Comparison of ENCODE assay signal across 8 cellular contexts in genomic region chr1:179141592-179142244, GRCh38. TPM values are rescaled to one million over a fixed set of nuclear protein-coding genes. Genes with fewer than 3 reads are reported as not detected.
DNase-seq lines count a peak whose midpoint lies in the region; ATAC-seq, FAIRE-seq and TF ChIP-seq lines count a peak whose summit lies in the region.

No MANE protein-coding gene starts in this region.

- H3K4me1 ChIP-seq in HepG2 (ENCODE audit: insufficient read depth, low read length), result peaks cover 14% of the 10 kb centered on the region
- peaks cover 0 to 7% (median 3%) of the 10 kb centered on the region in 4 donors for H3K4me1 ChIP-seq in transverse colon

- no peaks in the 10 kb centered on the region; the same call in 1 of the 2 replicates for H4K20me1 ChIP-seq in HepG2 (ENCODE audit: insufficient read depth, low read length)

- no peak overlapping the region for H3K4me2 ChIP-seq in HepG2 (ENCODE audit: low read depth, low read length)

- peaks cover 22% of the 10 kb centered on the region for H3K79me2 ChIP-seq in HepG2 (ENCODE audit: insufficient read depth, low read length)

- TF ChIP-seq EP300 in HepG2 (IDR thresholded peaks at IDR 0.05; ENCODE audit: low read depth in 2 of 2, low read length in 2 of 2) (no peak), HepG2 (CRISPR knock-in tag; IDR thresholded peaks at IDR 0.05; ENCODE audit: borderline replicate concordance) (no peak), transverse colon (IDR thresholded peaks at IDR 0.05; ENCODE audit: low read depth) (no peak)

- H3K9ac ChIP-seq in HepG2 (ENCODE audit: insufficient read depth, low read depth, low read length), result no peak overlapping the region

- ATAC-seq in HepG2 (no peak), HG02642 (IDR thresholded peaks at IDR 0.05; ENCODE audit: poor library complexity, unreplicated experiment) (no peak)

- H2AFZ ChIP-seq in HepG2 (ENCODE audit: low read length), result no peak overlapping the region

- TF ChIP-seq POLR2A in HepG2 (IDR thresholded peaks at IDR 0.05; ENCODE audit: insufficient read depth in 1 of 2, low read depth in 2 of 2, low read length in 2 of 2), result no peak
- no peak for TF ChIP-seq POLR2A in transverse colon (IDR thresholded peaks at IDR 0.05)

- DNase-seq in AG08395 (ENCODE audit: low spot score) (peak; percentile 57), HL-60 (ENCODE audit: low read depth in 1 of 2, low spot score in 1 of 2) (no peak), HepG2 (ENCODE audit: low spot score) (no peak), transverse colon (no peak), anterior cingulate cortex (lab: John Stamatoyannopoulos, UW) (no peak), AML-193 (lab: John Stamatoyannopoulos, UW) (no peak)
- peak; percentile 17 for DNase-seq in activated naive CD8-positive, alpha-beta T cell treated with anti-CD3 and anti-CD28 coated beads for 36 hours

- FAIRE-seq in HepG2 (lab: Jason Lieb, UNC), result no peak

- TF ChIP-seq RAD21 in HepG2 (CRISPR knock-in tag; IDR thresholded peaks at IDR 0.05), result no peak

- H3K9me3 ChIP-seq in HepG2 (ENCODE audit: low read length), result no peaks in the 10 kb centered on the region
- H3K9me3 ChIP-seq in transverse colon, result no peaks in the 10 kb centered on the region

- H3K27ac ChIP-seq in HL-60 (replicated peaks) (peak overlapping the region; percentile 21; the same call in 1 of the 2 replicates), HepG2 (ENCODE audit: extremely low read length, insufficient read depth, low read length) (no peak overlapping the region), transverse colon (peak overlapping the region; percentile 32 to 70 (median 52))

- BruUV-seq in HepG2 (replicated peaks; lab: Mats Ljungman, UMichigan), result no TSS peak

- H3K27ac Mint-ChIP-seq in activated naive CD8-positive, alpha-beta T cell treated with anti-CD3 and anti-CD28 coated beads for 36 hours, result peak overlapping the region; percentile 90

- POLR2A ChIA-PET in HepG2 (lab: Yijun Ruan, JAX), result no interaction called here

- 96% methylated on average over 4 of the region's 4 CpGs for WGBS in HepG2 (ENCODE audit: low lambda C conversion rate)
- 52 to 67% methylated on average over 4 of the region's 4 CpGs for WGBS in transverse colon (ENCODE audit: low coverage in 1 of 2), 2 donors

- CTCF ChIA-PET in HepG2 (lab: Yijun Ruan, JAX; ENCODE audit: low intra/inter-chr PET ratio, low total read pairs), result no interaction called here

- peaks cover 36% of the 10 kb centered on the region for H3K4me1 Mint-ChIP-seq in activated naive CD8-positive, alpha-beta T cell treated with anti-CD3 and anti-CD28 coated beads for 36 hours

- H3K4me3 ChIP-seq in HL-60 (replicated peaks; ENCODE audit: insufficient read depth, low read length) (no peak overlapping the region), HepG2 (replicated peaks in 1 of 3; ENCODE audit: insufficient read depth in 1 of 3, low read depth in 2 of 3, low read length in 3 of 3) (no peak overlapping the region), transverse colon (peak overlapping the region in 1 of 4 donors; percentile 4)

- peak overlapping the region; percentile 71 for H3K4me3 Mint-ChIP-seq in activated naive CD8-positive, alpha-beta T cell treated with anti-CD3 and anti-CD28 coated beads for 36 hours

- no peak for TF ChIP-seq CTCF in HL-60 (IDR thresholded peaks at IDR 0.05; ENCODE audit: insufficient read depth, low read length)
- TF ChIP-seq CTCF in HepG2 (CRISPR knock-in tag; IDR thresholded peaks at IDR 0.05), result no peak
- TF ChIP-seq CTCF in transverse colon (IDR thresholded peaks at IDR 0.05), result no peak

- H3K27me3 ChIP-seq in HL-60 (ENCODE audit: insufficient read depth, poor library complexity, severe bottlenecking) (no peaks in the 10 kb centered on the region), HepG2 (ENCODE audit: control insufficient read depth in 1 of 2, insufficient read depth in 2 of 2, low read length in 2 of 2) (no peaks in the 10 kb centered on the region), transverse colon (no peaks in the 10 kb centered on the region)

- H3K27me3 Mint-ChIP-seq in activated naive CD8-positive, alpha-beta T cell treated with anti-CD3 and anti-CD28 coated beads for 36 hours, result no peaks in the 10 kb centered on the region

- intact Hi-C loops in HepG2 (cut with micrococcal nuclease; ENCODE audit: unreplicated experiment), result no loop called here
- intact Hi-C loops in transverse colon (cut with DNase I; ENCODE audit: low total_unique reads), result no loop called here

- in situ Hi-C loops in HepG2 (cut with HindIII; ENCODE audit: extremely low pct_ligation_motif_present, low pct_unique_long_range_greater_than_20kb), result no loop called here
- in situ Hi-C loops in transverse colon (cut with MboI; ENCODE audit: low pct_ligation_motif_present in 1 of 4, low pct_unique_long_range_greater_than_20kb in 1 of 4, low sequenced_read_pairs in 3 of 4), result no loop called here

- no peaks in the 10 kb centered on the region; a peak in 1 of 5 replicates for H3K36me3 ChIP-seq in HepG2 (replicated peaks in 1 of 2; ENCODE audit: control insufficient read depth in 1 of 2, insufficient read depth in 2 of 2, low read length in 2 of 2)
- no peaks in the 10 kb centered on the region for H3K36me3 ChIP-seq in transverse colon

- H3K9me3 Mint-ChIP-seq in activated naive CD8-positive, alpha-beta T cell treated with anti-CD3 and anti-CD28 coated beads for 36 hours, result no peaks in the 10 kb centered on the region

- H3K36me3 Mint-ChIP-seq in activated naive CD8-positive, alpha-beta T cell treated with anti-CD3 and anti-CD28 coated beads for 36 hours, result peaks cover 15% of the 10 kb centered on the region

TF ChIP-seq in HepG2, 621 proteins besides CTCF, POLR2A, EP300 and RAD21:
- TF ChIP-seq HNRNPK (IDR thresholded peaks at IDR 0.05; ENCODE audit: low read depth, low read length, poor library complexity, severe bottlenecking) (peak; percentile 20), MED8 (CRISPR knock-in tag; IDR thresholded peaks at IDR 0.05; ENCODE audit: insufficient replicate concordance) (no peak), SIX1 (CRISPR knock-in tag; IDR thresholded peaks at IDR 0.05; ENCODE audit: borderline replicate concordance) (no peak), DR1 (CRISPR knock-in tag; IDR thresholded peaks at IDR 0.05) (no peak)

RNA-seq across cellular contexts. Expression of gene TOR3A, which starts 59.8 kb away (rescaled TPM):
- 10 to 100 TPM; 40.1 to 41.1 TPM for total RNA-seq in activated naive CD8-positive, alpha-beta T cell treated with anti-CD3 and anti-CD28 coated beads for 36 hours
- total RNA-seq in HepG2 (2016; rRNA removed; fragmentation: Illumina TruSeq; extraction: Trizol), result 21.2 and 28.4 TPM in 2 replicates
- total RNA-seq in HepG2 (2016; cell fraction: cytosol; rRNA removed; fragmentation: Illumina TruSeq; extraction: Trizol; ENCODE audit: low read depth), result 7.9 and 11.8 TPM in 2 replicates
- 19.8 and 28.6 TPM in 2 replicates for total RNA-seq in HepG2 (2016; cell fraction: insoluble cytoplasmic fraction; rRNA removed; fragmentation: Illumina TruSeq; extraction: Trizol)
- total RNA-seq in HepG2 (2016; cell fraction: membrane; rRNA removed; fragmentation: Illumina TruSeq; extraction: Trizol), result 19.8 and 22.1 TPM in 2 replicates
- 31.0 and 31.1 TPM in 2 replicates for total RNA-seq in HepG2 (2016; cell fraction: nucleus; rRNA removed; fragmentation: Illumina TruSeq; extraction: Trizol)
- 14.7 and 19.0 TPM in 2 replicates for polyA plus RNA-seq in HepG2 (2011; rRNA removed)
- polyA plus RNA-seq in HepG2 (2011; cell fraction: cytosol; rRNA removed), result 13.8 and 15.5 TPM in 2 replicates
- polyA plus RNA-seq in HepG2 (2011; cell fraction: nucleus; rRNA removed), result 14.5 and 18.5 TPM in 2 replicates
- polyA plus RNA-seq in HepG2 (2012), result 19.9 and 27.3 TPM in 2 replicates
- 9.2 and 13.1 TPM in 2 replicates for polyA plus RNA-seq in HepG2 (2016; cell fraction: cytosol; fragmentation: Illumina TruSeq; extraction: Trizol; ENCODE audit: low read depth)
- 22.9 and 23.5 TPM in 2 replicates for polyA plus RNA-seq in HepG2 (2016; cell fraction: insoluble cytoplasmic fraction; fragmentation: Illumina TruSeq; extraction: Trizol; ENCODE audit: low read depth)
- 16.3 and 19.2 TPM in 2 replicates for polyA plus RNA-seq in HepG2 (2016; cell fraction: membrane; fragmentation: Illumina TruSeq; extraction: Trizol; ENCODE audit: low read depth)
- polyA plus RNA-seq in HepG2 (2016; cell fraction: nucleus; fragmentation: Illumina TruSeq; extraction: Trizol; ENCODE audit: insufficient read depth, low read depth), result 57.8 and 63.2 TPM in 2 replicates
- 37.3 and 96.0 TPM in 2 replicates for polyA minus RNA-seq in HepG2 (2011; rRNA and poly(A)+ RNA removed; ENCODE audit: low replicate concordance)
- polyA minus RNA-seq in HepG2 (2011; cell fraction: cytosol; rRNA and poly(A)+ RNA removed), result 9.6 and 11.3 TPM in 2 replicates
- 7.3 and 11.7 TPM in 2 replicates for polyA minus RNA-seq in HepG2 (2011; cell fraction: nucleus; rRNA and poly(A)+ RNA removed)
- total RNA-seq in transverse colon, result 100 to 1,000 TPM in 1 of 4 donors, 10 to 100 TPM in 3; 66.2 to 308 (median 72.7) TPM

Comparison
In these comparisons a context has a peak if more than half of its experiments do, and no peak if none do; other contexts are left out.
1. DNase-seq: peak in AG08395 (single experiment) and activated naive CD8-positive, alpha-beta T cell treated with anti-CD3 and anti-CD28 coated beads for 36 hours (single experiment); none in HL-60 (0 of 2), HepG2 (single experiment), transverse colon (single experiment), anterior cingulate cortex (0 of 58) and AML-193 (0 of 2).